In genomic region chr17:28878981-28879380, GRCh38 we compare ENCODE assay signal across 8 cellular contexts. TPM values are rescaled to one million over a fixed set of nuclear protein-coding genes. Genes with fewer than 3 reads are reported as not detected.
DNase-seq lines count a peak whose midpoint lies in the region; TF ChIP-seq lines count a peak whose summit lies in the region.

No MANE protein-coding gene starts in this region.

- H3K9me3 ChIP-seq in colonic mucosa (no peaks in the 10 kb centered on the region), trophoblast cell (ENCODE audit: insufficient read depth, low read depth, low read length) (peaks cover under 1% of the 10 kb centered on the region)
- no peaks in the 10 kb centered on the region for H3K9me3 ChIP-seq in CD4-positive, alpha-beta memory T cell (ENCODE audit: control insufficient read depth in 1 of 2, low read length in 2 of 2)

- no peak overlapping the region for H3K4me2 ChIP-seq in trophoblast cell (ENCODE audit: low read length)

- no peak overlapping the region for H3K14ac ChIP-seq in trophoblast cell (ENCODE audit: low read length)

- H3K36me3 ChIP-seq in colonic mucosa: peaks cover 17% of the 10 kb centered on the region
- H3K36me3 ChIP-seq in trophoblast cell (ENCODE audit: control insufficient read depth in 1 of 2, insufficient read depth in 2 of 2, low read length in 2 of 2): peaks cover 41% of the 10 kb centered on the region in 2 experiments
- peaks cover 54% of the 10 kb centered on the region for H3K36me3 ChIP-seq in CD4-positive, alpha-beta memory T cell (ENCODE audit: insufficient read depth, low read length)

- no peak overlapping the region for H4K12ac ChIP-seq in trophoblast cell (ENCODE audit: low read depth, low read length)

- H3K4me3 Mint-ChIP-seq in activated naive CD4-positive, alpha-beta T cell treated with anti-CD3 and anti-CD28 coated beads for 36 hours: no peak overlapping the region
- H3K4me3 Mint-ChIP-seq in CD4-positive, alpha-beta memory T cell: no peak overlapping the region

- H3K27me3 ChIP-seq in colonic mucosa (no peaks in the 10 kb centered on the region), trophoblast cell (ENCODE audit: insufficient read depth, low read length) (no peaks in the 10 kb centered on the region)
- no peaks in the 10 kb centered on the region for H3K27me3 ChIP-seq in CD4-positive, alpha-beta memory T cell (ENCODE audit: insufficient read depth, low read length)

- no peak overlapping the region for H3K27ac ChIP-seq in colonic mucosa
- H3K27ac ChIP-seq in trophoblast cell (ENCODE audit: low read depth, low read length): no peak overlapping the region
- no peak overlapping the region for H3K27ac ChIP-seq in CD4-positive, alpha-beta memory T cell (ENCODE audit: low read depth, low read length)

- no peak overlapping the region for H2AFZ ChIP-seq in trophoblast cell (ENCODE audit: insufficient read depth, low read length, poor library complexity)

- intact Hi-C loops in activated naive CD4-positive, alpha-beta T cell treated with anti-CD3 and anti-CD28 coated beads for 36 hours (cut with micrococcal nuclease): loop anchor here (1.0 to 10.0 kb wide), 4 partner anchors 37 to 304 kb away; partner anchors contain the start of genes ALDOC, FAM222B and PIGS
- intact Hi-C loops in colonic mucosa (cut with DNase I): no loop called here
- intact Hi-C loops in CD4-positive, alpha-beta memory T cell (cut with micrococcal nuclease): no loop called here

- no peak overlapping the region for H3K18ac ChIP-seq in trophoblast cell (ENCODE audit: low read length)

- no peaks in the 10 kb centered on the region for H3K79me1 ChIP-seq in trophoblast cell (ENCODE audit: low read length)

- H2AK5ac ChIP-seq in trophoblast cell (ENCODE audit: low read length): no peak overlapping the region

- POLR2A ChIA-PET in CD4-positive, alpha-beta memory T cell (lab: Charles Lee; ENCODE audit: partially characterized antibody): interaction anchor here (0.5 to 2.6 kb wide), 3 partner anchors 18 to 403 kb away, joined by 3 to 11 read pairs (median 4); partner anchors contain the start of gene FLOT2

- no CpG with 5 or more reads among the region's 4 CpGs for WGBS in trophoblast cell (ENCODE audit: extremely low coverage, insufficient coverage, insufficient read length)

- TF ChIP-seq CTCF in colonic mucosa (IDR thresholded peaks at IDR 0.05): peak; percentile 31

- H3K9me3 Mint-ChIP-seq in activated naive CD4-positive, alpha-beta T cell treated with anti-CD3 and anti-CD28 coated beads for 36 hours: no peaks in the 10 kb centered on the region
- peaks cover 0 to 2% (median 0%) of the 10 kb centered on the region in 8 donors for H3K9me3 Mint-ChIP-seq in CD4-positive, alpha-beta memory T cell

- H3K9ac ChIP-seq in colonic mucosa (ENCODE audit: low read depth in 2 of 2, low read length in 2 of 2) (no peak overlapping the region), trophoblast cell (ENCODE audit: low read length) (no peak overlapping the region)

- H4K8ac ChIP-seq in trophoblast cell (ENCODE audit: low read depth, low read length): no peak overlapping the region

- H3K4me1 ChIP-seq in colonic mucosa: no peaks in the 10 kb centered on the region
- no peaks in the 10 kb centered on the region for H3K4me1 ChIP-seq in trophoblast cell (ENCODE audit: control insufficient read depth in 1 of 2, insufficient read depth in 2 of 2, low read length in 2 of 2)
- H3K4me1 ChIP-seq in CD4-positive, alpha-beta memory T cell (ENCODE audit: insufficient read depth, low read length): no peaks in the 10 kb centered on the region

- no peak overlapping the region for H2BK120ac ChIP-seq in trophoblast cell (ENCODE audit: insufficient read depth, low read length, poor library complexity)

- no peak overlapping the region for H2BK5ac ChIP-seq in trophoblast cell (ENCODE audit: low read depth, low read length, poor library complexity)

- no peak overlapping the region for H4K91ac ChIP-seq in trophoblast cell (ENCODE audit: low read depth, low read length)

- H3K23ac ChIP-seq in trophoblast cell (ENCODE audit: low read length): no peak overlapping the region

- no peaks in the 10 kb centered on the region for H3K79me2 ChIP-seq in trophoblast cell (ENCODE audit: control insufficient read depth, insufficient read depth, low read length, poor library complexity)

- H3K4me1 Mint-ChIP-seq in activated naive CD4-positive, alpha-beta T cell treated with anti-CD3 and anti-CD28 coated beads for 36 hours (ENCODE audit: low read depth): peaks cover 37% of the 10 kb centered on the region
- H3K4me1 Mint-ChIP-seq in CD4-positive, alpha-beta memory T cell: peaks cover 0 to 3% (median 0%) of the 10 kb centered on the region in 4 donors

- CTCF ChIA-PET in activated naive CD4-positive, alpha-beta T cell treated with anti-CD3 and anti-CD28 coated beads for 36 hours (lab: Charles Lee): interaction anchor here (0.6 to 2.3 kb wide), 11 partner anchors 10 to 152 kb away, joined by 3 to 14 read pairs (median 4); partner anchors contain the start of gene FLOT2
- CTCF ChIA-PET in CD4-positive, alpha-beta memory T cell (lab: Charles Lee; ENCODE audit: partially characterized antibody): interaction anchor here (1.1 to 1.7 kb wide), 3 partner anchors 114 to 153 kb away, joined by 3 to 4 read pairs (median 3); partner anchors contain the start of gene TLCD1

- H2BK12ac ChIP-seq in trophoblast cell (ENCODE audit: low read length): no peak overlapping the region

- DNase-seq in activated naive CD4-positive, alpha-beta T cell treated with anti-CD3 and anti-CD28 coated beads for 36 hours: peak; percentile 55
- DNase-seq in activated naive CD4-positive, alpha-beta T cell (lab: John Stamatoyannopoulos, UW): no peak
- DNase-seq in NCI-H524 treated with DMSO at 0.1 percent for 48 hours (lab: John Stamatoyannopoulos, UW) (peak; percentile 27), colonic mucosa (peak; percentile 36), trophoblast cell (peak; percentile 59 to 78), NCI-H2227 treated with DMSO at 0.1 percent for 48 hours (lab: John Stamatoyannopoulos, UW) (no peak), T-helper 2 cell (no peak)
- DNase-seq in CD4-positive, alpha-beta memory T cell: no peak

- H3K36me3 Mint-ChIP-seq in activated naive CD4-positive, alpha-beta T cell treated with anti-CD3 and anti-CD28 coated beads for 36 hours (ENCODE audit: low read depth): peaks cover 21% of the 10 kb centered on the region
- peaks cover 43 to 54% of the 10 kb centered on the region in 2 donors for H3K36me3 Mint-ChIP-seq in CD4-positive, alpha-beta memory T cell

- H3K4me3 ChIP-seq in colonic mucosa: no peak overlapping the region
- no peak overlapping the region for H3K4me3 ChIP-seq in trophoblast cell (ENCODE audit: low read depth, low read length)
- H3K4me3 ChIP-seq in CD4-positive, alpha-beta memory T cell (ENCODE audit: low read length in 2 of 2): no peak overlapping the region

- peak overlapping the region; percentile 8 for H3K27ac Mint-ChIP-seq in activated naive CD4-positive, alpha-beta T cell treated with anti-CD3 and anti-CD28 coated beads for 36 hours
- H3K27ac Mint-ChIP-seq in CD4-positive, alpha-beta memory T cell: peak overlapping the region in 1 of 7 donors; percentile 41

- no peak overlapping the region for H3K4ac ChIP-seq in trophoblast cell (ENCODE audit: low read depth, low read length)

- H3K27me3 Mint-ChIP-seq in activated naive CD4-positive, alpha-beta T cell treated with anti-CD3 and anti-CD28 coated beads for 36 hours (ENCODE audit: low read depth): no peaks in the 10 kb centered on the region
- no peaks in the 10 kb centered on the region for H3K27me3 Mint-ChIP-seq in CD4-positive, alpha-beta memory T cell

RNA-seq across cellular contexts. Expression of gene FLOT2, which starts 18.6 kb away (rescaled TPM):
- 10 to 100 TPM; 66.0 to 71.5 TPM for total RNA-seq in activated naive CD4-positive, alpha-beta T cell treated with anti-CD3 and anti-CD28 coated beads for 36 hours
- total RNA-seq in colonic mucosa: 100 to 1,000 TPM in 1 of 2 donors, 10 to 100 TPM in 1; 92.1 to 125 TPM
- polyA plus RNA-seq in trophoblast cell (2013): 54.6 and 58.2 TPM in 2 replicates
- 100 to 1,000 TPM; 216 to 224 TPM for total RNA-seq in CD4-positive, alpha-beta memory T cell
- 100 to 1,000 TPM; 284 to 288 TPM for polyA plus RNA-seq in CD4-positive, alpha-beta memory T cell

RNA-seq across cellular contexts. Expression of gene DHRS13, which starts 23.9 kb away (rescaled TPM):
- total RNA-seq in activated naive CD4-positive, alpha-beta T cell treated with anti-CD3 and anti-CD28 coated beads for 36 hours: 10 to 100 TPM; 20.1 to 20.9 TPM
- total RNA-seq in colonic mucosa: 10 to 100 TPM in 1 of 2 donors, 1 to 10 TPM in 1; 8.7 to 22.8 TPM
- polyA plus RNA-seq in trophoblast cell (2013): 11.2 and 11.4 TPM in 2 replicates
- 10 to 100 TPM; 44.6 to 49.6 TPM for total RNA-seq in CD4-positive, alpha-beta memory T cell
- polyA plus RNA-seq in CD4-positive, alpha-beta memory T cell: 10 to 100 TPM; 15.1 to 19.6 TPM

RNA-seq across cellular contexts. Expression of gene ERAL1, which starts 24.2 kb away (rescaled TPM):
- total RNA-seq in activated naive CD4-positive, alpha-beta T cell treated with anti-CD3 and anti-CD28 coated beads for 36 hours: 10 to 100 TPM; 51.2 to 60.4 TPM
- 10 to 100 TPM; 34.7 to 72.0 TPM for total RNA-seq in colonic mucosa
- 39.0 and 40.1 TPM in 2 replicates for polyA plus RNA-seq in trophoblast cell (2013)
- 10 to 100 TPM; 23.5 to 24.3 TPM for total RNA-seq in CD4-positive, alpha-beta memory T cell
- polyA plus RNA-seq in CD4-positive, alpha-beta memory T cell: 10 to 100 TPM; 41.1 to 41.7 TPM

RNA-seq across cellular contexts. Expression of gene FAM222B, which starts 36.4 kb away (rescaled TPM):
- total RNA-seq in activated naive CD4-positive, alpha-beta T cell treated with anti-CD3 and anti-CD28 coated beads for 36 hours: 10 to 100 TPM; 11.2 TPM
- 10 to 100 TPM; 27.9 to 35.4 TPM for total RNA-seq in colonic mucosa
- 45.9 and 48.6 TPM in 2 replicates for polyA plus RNA-seq in trophoblast cell (2013)
- total RNA-seq in CD4-positive, alpha-beta memory T cell: 10 to 100 TPM; 19.0 to 23.0 TPM
- polyA plus RNA-seq in CD4-positive, alpha-beta memory T cell: 10 to 100 TPM in 1 of 2 donors, 1 to 10 TPM in 1; 7.9 to 23.2 TPM

Comparison
In these comparisons a context has a peak if more than half of its experiments do, and no peak if none do; other contexts are left out.
1. DNase-seq: peak in activated naive CD4-positive, alpha-beta T cell treated with anti-CD3 and anti-CD28 coated beads for 36 hours (single experiment), NCI-H524 treated with DMSO at 0.1 percent for 48 hours (single experiment), colonic mucosa (single experiment) and trophoblast cell (2 of 2); none in activated naive CD4-positive, alpha-beta T cell (0 of 4), NCI-H2227 treated with DMSO at 0.1 percent for 48 hours (single experiment), T-helper 2 cell (0 of 5) and CD4-positive, alpha-beta memory T cell (0 of 5).